8 cellular contexts compared by ENCODE assay signal in the genomic region with DNA sequence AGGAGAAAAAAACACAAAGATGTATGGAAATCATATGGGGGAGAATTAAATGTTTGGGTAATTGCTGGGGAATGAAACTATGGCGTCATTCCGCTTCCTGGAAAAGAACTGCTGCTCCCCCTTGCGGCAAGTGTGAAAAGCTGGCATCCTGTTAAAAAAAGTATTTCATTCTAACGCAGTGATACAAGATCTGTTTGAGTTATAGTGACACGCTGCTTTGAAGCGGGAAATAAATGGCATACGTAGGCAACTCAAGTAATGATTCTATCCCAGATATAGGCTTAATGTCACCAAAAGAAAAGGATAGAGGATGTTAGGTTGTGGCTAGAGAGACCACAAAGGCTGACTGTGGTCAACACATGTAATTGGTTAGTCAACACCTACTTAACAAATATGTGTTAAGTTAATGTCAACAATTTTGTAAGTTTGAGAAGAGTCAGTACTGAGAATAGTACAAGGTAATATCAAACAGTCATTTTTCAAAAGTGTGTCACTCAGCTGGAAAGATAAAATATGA.
DNase-seq lines count a peak whose midpoint lies in the region; ATAC-seq and TF ChIP-seq lines count a peak whose summit lies in the region.

No MANE protein-coding gene starts in this region.

- peak; percentile 5 for DNase-seq in DMS153 (lab: John Stamatoyannopoulos, UW)
- peak; percentile 84 for DNase-seq in GM23338 (ENCODE audit: low spot score)
- DNase-seq in NCI-H1417 treated with DMSO at 0.1 percent for 48 hours (lab: John Stamatoyannopoulos, UW) = peak; percentile 26
- DNase-seq in dorsolateral prefrontal cortex = peak in 1 of 10 donors; percentile 42
- peak in 1 of 2 donors; percentile 3 for DNase-seq in memory B cell (ENCODE audit: low spot score in 2 of 2)
- DNase-seq in stimulated activated CD8-positive, alpha-beta memory T cell treated with anti-CD3 and anti-CD28 coated beads, Interleukin-4, amount 100 ng/mL, for 48 hours = peak; percentile 68
- no peak for DNase-seq in NCI-H187 (lab: John Stamatoyannopoulos, UW)

- H3K4me3 ChIP-seq in GM23338 = no peak overlapping the region
- no peak overlapping the region for H3K4me3 ChIP-seq in WI38 (ENCODE audit: low read depth, low read length)
- H3K4me3 ChIP-seq in dorsolateral prefrontal cortex = no peak overlapping the region

- no peak overlapping the region for H3K27ac Mint-ChIP-seq in GM23338
- peak overlapping the region; percentile 19 for H3K27ac Mint-ChIP-seq in memory B cell

- H3K79me2 ChIP-seq in GM23338 (replicated peaks; ENCODE audit: insufficient read depth) = no peaks in the 10 kb centered on the region

- no peaks in the 10 kb centered on the region for H3K27me3 ChIP-seq in GM23338 (ENCODE audit: insufficient read depth)
- no peaks in the 10 kb centered on the region for H3K27me3 ChIP-seq in dorsolateral prefrontal cortex

- no peaks in the 10 kb centered on the region for H3K4me1 Mint-ChIP-seq in GM23338
- peaks cover 17% of the 10 kb centered on the region for H3K4me1 Mint-ChIP-seq in memory B cell

- H3K4me3 Mint-ChIP-seq in GM23338 (no peak overlapping the region), memory B cell (no peak overlapping the region)

- no peaks in the 10 kb centered on the region for H3K36me3 ChIP-seq in GM23338 (ENCODE audit: insufficient read depth)

- no peak overlapping the region for H2AFZ ChIP-seq in GM23338

- no peaks in the 10 kb centered on the region for H3F3A ChIP-seq in GM23338 (replicated peaks; ENCODE audit: low read depth)

- H3K27me3 Mint-ChIP-seq in GM23338 (ENCODE audit: insufficient read depth, low read depth, poor library complexity) (no peaks in the 10 kb centered on the region), memory B cell (peaks cover 1% of the 10 kb centered on the region)

- intact Hi-C loops in dorsolateral prefrontal cortex (cut with DNase I) = loop anchor here (5.0 to 10.0 kb wide), 2 partner anchors 158 to 166 kb away; no protein-coding TSS in a partner anchor

- no peaks in the 10 kb centered on the region for H3K9me2 ChIP-seq in GM23338 (ENCODE audit: insufficient read depth)

- H3K9me3 Mint-ChIP-seq in GM23338 (peaks cover under 1% of the 10 kb centered on the region; the same call in 1 of the 3 replicates), memory B cell (no peaks in the 10 kb centered on the region)

- no peaks in the 10 kb centered on the region for H3K36me3 Mint-ChIP-seq in GM23338 (ENCODE audit: low read depth)
- no peaks in the 10 kb centered on the region for H3K36me3 Mint-ChIP-seq in memory B cell

- TF ChIP-seq CTCF in GM23338 (conservative IDR thresholded peaks at IDR 0.05; ENCODE audit: low read depth in 2 of 2) (peak; percentile 93 to 94), WI38 (IDR thresholded peaks at IDR 0.05; ENCODE audit: low read depth, low read length) (peak; percentile 83), dorsolateral prefrontal cortex (IDR thresholded peaks at IDR 0.05 in 54 of 56, conservative IDR thresholded peaks at IDR 0.05 in 2 of 56; ENCODE audit: low read depth in 1 of 56, partially characterized antibody in 56 of 56) (peak; percentile 55 to 86 (median 75))

- H3K4me2 ChIP-seq in GM23338 = no peak overlapping the region

- H4K20me1 ChIP-seq in GM23338 (replicated peaks; ENCODE audit: insufficient read depth) = no peaks in the 10 kb centered on the region

- peak; percentile 40; the same call in 1 of the 3 replicates for ATAC-seq in GM23338
- ATAC-seq in memory B cell (ENCODE audit: low read depth) = no peak

- no peaks in the 10 kb centered on the region for H3K4me1 ChIP-seq in GM23338 (ENCODE audit: insufficient read depth)

- H3K27ac ChIP-seq in GM23338 (ENCODE audit: low read depth) = no peak overlapping the region
- no peak overlapping the region for H3K27ac ChIP-seq in dorsolateral prefrontal cortex

TF ChIP-seq in GM23338, 12 proteins besides CTCF, POLR2A, EP300 and RAD21:
- TF ChIP-seq NANOG (IDR thresholded peaks at IDR 0.05; ENCODE audit: borderline replicate concordance) (no peak), CREB1 (CRISPR knock-in tag; IDR thresholded peaks at IDR 0.05; ENCODE audit: low read depth) (peak; percentile 79)
TF ChIP-seq in GM23338: peak in this region for 1.

Comparison
In these comparisons a context has a peak if more than half of its experiments do, and no peak if none do; other contexts are left out.
1. DNase-seq: peak in DMS153 (single experiment), GM23338 (single experiment), NCI-H1417 treated with DMSO at 0.1 percent for 48 hours (single experiment) and stimulated activated CD8-positive, alpha-beta memory T cell treated with anti-CD3 and anti-CD28 coated beads, Interleukin-4, amount 100 ng/mL, for 48 hours (single experiment); none in NCI-H187 (0 of 2).
2. Peak in every context shown above with its lines, with median percentiles within 50 percentile points of each other: CTCF ChIP-seq.